8 cellular contexts compared by ENCODE assay signal in the genomic region with DNA sequence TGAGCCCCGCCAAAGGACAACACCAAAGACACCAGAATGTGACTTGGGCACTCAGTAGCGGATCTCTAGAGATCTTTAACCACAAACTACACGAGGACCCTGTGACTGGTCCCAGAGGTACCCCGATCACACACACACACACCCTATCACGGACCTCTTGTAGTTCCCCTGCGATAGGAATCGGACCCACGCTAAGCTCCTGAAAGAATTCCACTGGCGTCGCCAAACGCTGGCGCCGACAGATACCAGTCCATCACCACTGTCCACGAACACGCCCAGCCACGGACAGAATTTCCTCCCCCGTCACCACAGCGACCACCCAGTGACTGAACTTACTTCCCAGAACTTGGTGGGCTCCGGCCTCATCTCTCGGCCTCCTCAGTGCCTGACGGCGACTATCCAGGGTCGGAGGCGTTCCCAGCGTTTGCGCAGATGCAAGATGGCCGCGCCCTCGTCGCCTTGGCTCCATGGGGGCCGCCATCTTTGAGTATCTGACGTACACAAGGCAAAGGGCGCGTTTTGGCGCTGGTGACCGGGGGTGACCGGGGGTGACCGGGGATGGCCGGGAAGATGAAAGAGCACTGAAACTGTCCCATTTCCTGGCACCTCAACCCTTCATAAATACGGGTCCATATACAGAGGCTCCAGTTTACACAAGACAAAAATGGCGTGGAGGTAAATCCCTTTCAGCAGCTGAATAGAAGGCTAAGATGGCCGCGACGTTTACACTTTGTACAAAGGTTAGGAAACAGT. TPM values are rescaled to one million over a fixed set of nuclear protein-coding genes. Genes with fewer than 3 reads are reported as not detected.
DNase-seq lines count a peak whose midpoint lies in the region; ATAC-seq and TF ChIP-seq lines count a peak whose summit lies in the region.

A gene (minus strand): TSS at position 407 of the 753 bp plus-strand sequence. CDS start 4,500 bp downstream, outside the sequence.

- H3K9me3 Mint-ChIP-seq in neural crest cell, result peaks cover 26% of the 10 kb centered on the region
- H3K9me3 Mint-ChIP-seq in stimulated activated naive CD8-positive, alpha-beta T cell treated with anti-CD3 and anti-CD28 coated beads, Interleukin-15, amount 100 ng/mL, for 72 hours, result peaks cover 16 to 50% of the 10 kb centered on the region in 2 donors

- peaks cover 65% of the 10 kb centered on the region for H3K36me3 Mint-ChIP-seq in neural crest cell (ENCODE audit: low read depth)

- no peaks in the 10 kb centered on the region for H3K27me3 Mint-ChIP-seq in neural crest cell (ENCODE audit: low read depth)
- H3K27me3 Mint-ChIP-seq in stimulated activated naive CD8-positive, alpha-beta T cell treated with anti-CD3 and anti-CD28 coated beads, Interleukin-15, amount 100 ng/mL, for 72 hours, result no peaks in the 10 kb centered on the region

- DNase-seq in DMS 273 treated with DMSO at 0.1 percent for 48 hours (lab: John Stamatoyannopoulos, UW) (peak; percentile 45), KG1 (lab: John Stamatoyannopoulos, UW) (peak; percentile 92), RWPE2 (ENCODE audit: low spot score) (peak; percentile 80), foreskin keratinocyte (peak; percentile 58 to 76), neural crest cell (ENCODE audit: low read depth, low spot score) (peak; percentile 88)
- peak; percentile 72 to 81 (median 78) for DNase-seq in activated naive CD4-positive, alpha-beta T cell (lab: John Stamatoyannopoulos, UW)
- peak; percentile 87 to 89 for DNase-seq in stimulated activated naive CD8-positive, alpha-beta T cell treated with anti-CD3 and anti-CD28 coated beads, Interleukin-15, amount 100 ng/mL, for 72 hours

- H3K27ac Mint-ChIP-seq in neural crest cell (ENCODE audit: unreplicated experiment), result peak within 1 kb of the TSS; percentile 99
- H3K27ac Mint-ChIP-seq in stimulated activated naive CD8-positive, alpha-beta T cell treated with anti-CD3 and anti-CD28 coated beads, Interleukin-15, amount 100 ng/mL, for 72 hours, result peak within 1 kb of the TSS; percentile 98

- H3K27ac ChIP-seq in RWPE2 (ENCODE audit: poor library complexity, severe bottlenecking), result no peak within 1 kb of the TSS
- H3K27ac ChIP-seq in foreskin keratinocyte, result peak within 1 kb of the TSS; percentile 74

- peak; percentile 75 for ATAC-seq in GM21526 (IDR thresholded peaks at IDR 0.05; ENCODE audit: low FRiP score, unreplicated experiment)
- ATAC-seq in RWPE2 (ENCODE audit: low read depth), result peak; percentile 98
- peak; percentile 88 for ATAC-seq in foreskin keratinocyte
- peak; percentile 96 for ATAC-seq in stimulated activated naive CD8-positive, alpha-beta T cell treated with anti-CD3 and anti-CD28 coated beads, Interleukin-15, amount 100 ng/mL, for 72 hours

- H3K9me3 ChIP-seq in RWPE2 (ENCODE audit: severe bottlenecking), result peaks cover 5% of the 10 kb centered on the region

- H3K36me3 ChIP-seq in RWPE2 (ENCODE audit: low read depth), result peaks cover 8% of the 10 kb centered on the region

- H3K4me3 ChIP-seq in RWPE2 (ENCODE audit: severe bottlenecking), result peak within 1 kb of the TSS; percentile 53

- H3K4me1 ChIP-seq in RWPE2 (ENCODE audit: insufficient read depth, poor library complexity, severe bottlenecking) (no peaks in the 10 kb centered on the region), foreskin keratinocyte (no peaks in the 10 kb centered on the region)

- peaks cover 17% of the 10 kb centered on the region for H3K4me1 Mint-ChIP-seq in neural crest cell
- peaks cover 17% of the 10 kb centered on the region for H3K4me1 Mint-ChIP-seq in stimulated activated naive CD8-positive, alpha-beta T cell treated with anti-CD3 and anti-CD28 coated beads, Interleukin-15, amount 100 ng/mL, for 72 hours

- TF ChIP-seq CTCF in RWPE2 (IDR thresholded peaks at IDR 0.05; ENCODE audit: poor library complexity, severe bottlenecking), result no peak
- TF ChIP-seq CTCF in foreskin keratinocyte (conservative IDR thresholded peaks at IDR 0.05), result no peak
- no peak for TF ChIP-seq CTCF in neural crest cell (conservative IDR thresholded peaks at IDR 0.05)

- no peaks in the 10 kb centered on the region for H3K27me3 ChIP-seq in RWPE2 (ENCODE audit: insufficient read depth, poor library complexity, severe bottlenecking)
- H3K27me3 ChIP-seq in foreskin keratinocyte, result no peaks in the 10 kb centered on the region

- peak within 1 kb of the TSS; percentile 96 for H3K4me3 Mint-ChIP-seq in neural crest cell
- H3K4me3 Mint-ChIP-seq in stimulated activated naive CD8-positive, alpha-beta T cell treated with anti-CD3 and anti-CD28 coated beads, Interleukin-15, amount 100 ng/mL, for 72 hours, result peak within 1 kb of the TSS; percentile 94 to 95

RNA-seq across cellular contexts. Expression of the gene that starts here (rescaled TPM):
- total RNA-seq in foreskin keratinocyte, result 5.4 and 5.6 TPM in 2 replicates
- 1.1 TPM in 2 replicates for polyA plus RNA-seq in foreskin keratinocyte
- total RNA-seq in neural crest cell, result 11.0 and 11.2 TPM in 2 replicates
